ENCODE assay signal across 1 cellular context in the genomic region with DNA sequence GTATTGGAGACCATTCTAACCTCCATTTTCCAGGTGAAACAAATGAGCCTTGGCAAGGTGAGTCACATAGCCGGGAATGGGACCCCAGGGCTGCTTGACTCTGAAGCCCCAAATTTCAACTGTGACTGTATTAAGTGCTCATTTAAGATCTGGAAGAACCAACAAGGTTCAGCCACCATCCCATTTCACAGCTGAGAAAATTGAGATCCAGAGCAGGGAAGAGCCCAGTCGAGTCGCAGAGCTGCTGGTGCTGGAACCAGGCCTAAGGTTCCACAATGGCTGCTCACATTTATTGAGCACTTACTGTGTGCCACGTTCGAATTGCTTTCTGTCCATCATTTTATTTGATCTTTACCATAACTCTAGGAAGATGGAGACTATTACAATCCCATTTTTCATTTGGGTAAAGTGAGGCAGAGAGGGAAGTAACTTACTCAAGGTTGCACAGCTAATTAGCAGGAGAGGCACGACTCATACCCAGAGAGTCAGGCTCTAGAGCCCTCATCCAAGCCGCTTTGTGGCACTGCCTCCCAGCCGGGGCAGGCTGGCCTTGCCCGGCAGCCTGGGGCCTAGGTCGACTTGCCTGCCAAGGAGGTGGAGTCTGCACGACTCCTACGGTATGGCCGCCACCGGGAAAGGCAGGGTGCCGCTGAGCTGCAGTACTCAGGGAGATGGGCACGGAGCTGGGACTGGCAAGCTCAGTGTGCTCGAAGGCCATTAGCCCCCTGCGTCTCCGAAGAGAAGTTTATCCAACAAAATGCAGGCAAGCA.
TF ChIP-seq lines count a peak whose summit lies in the region.

No MANE protein-coding gene starts in this region.

TF ChIP-seq in H1, 55 proteins besides CTCF, POLR2A, EP300 and RAD21 (continued from another document):
- TF ChIP-seq GABPA (IDR thresholded peaks at IDR 0.05; ENCODE audit: borderline replicate concordance, insufficient read depth, low read length) (no peak), KDM1A (IDR thresholded peaks at IDR 0.05; ENCODE audit: borderline replicate concordance, low read length) (no peak), TBP (IDR thresholded peaks at IDR 0.05; ENCODE audit: low read depth, low read length) (no peak), TEAD4 (IDR thresholded peaks at IDR 0.05; ENCODE audit: low read depth, low read length) (no peak), POU5F1 (IDR thresholded peaks at IDR 0.05; ENCODE audit: low read depth, low read length) (no peak), FOSL1 (IDR thresholded peaks at IDR 0.05; ENCODE audit: insufficient read depth, low read depth, low read length) (no peak), SIRT6 (IDR thresholded peaks at IDR 0.05; ENCODE audit: low read length) (no peak), SUZ12 (IDR thresholded peaks at IDR 0.05; ENCODE audit: low read length) (no peak), RXRA (IDR thresholded peaks at IDR 0.05; ENCODE audit: insufficient read depth, low read depth, low read length) (no peak), CEBPB (IDR thresholded peaks at IDR 0.05; ENCODE audit: low read depth, low read length) (no peak), SP2 (IDR thresholded peaks at IDR 0.05; ENCODE audit: low read length) (no peak)
